ENCODE assay signal across 14 cellular contexts in the genomic region with DNA sequence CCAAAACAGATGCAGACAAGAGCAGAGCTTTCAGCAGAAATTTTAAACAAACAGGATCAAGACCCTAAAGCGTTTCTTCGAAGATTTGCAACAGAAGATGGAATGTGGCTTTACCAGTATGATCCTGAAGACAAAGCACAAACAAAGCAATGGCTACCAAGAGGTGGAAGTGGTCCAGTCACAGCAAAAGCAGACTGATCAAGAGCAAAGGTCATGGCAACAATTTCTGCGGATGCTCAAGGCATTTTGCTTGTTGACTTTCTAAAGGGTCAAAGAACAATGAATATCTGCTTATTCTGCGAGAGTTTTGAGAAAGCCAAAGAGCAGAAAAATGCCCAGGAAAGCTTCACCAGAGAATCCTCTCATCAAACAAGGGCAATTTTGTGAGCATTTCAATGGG.
DNase-seq lines count a peak whose midpoint lies in the region; ATAC-seq and TF ChIP-seq lines count a peak whose summit lies in the region.
"Had no signal": no experiment of that assay in that cellular context is flagged by ENCODE, and none has a peak within 500 bp of the region (broad histone marks: within the 10 kb centered on the region; RNA-seq: fewer than 3 reads in every experiment).

No MANE protein-coding gene starts in this region.

- intact Hi-C loops in lower lobe of right lung (cut with DNase I): no loop called here

- no peaks in the 10 kb centered on the region for H3K9me3 Mint-ChIP-seq in osteocyte (ENCODE audit: unreplicated experiment)
- H3K9me3 Mint-ChIP-seq: CD4-positive, alpha-beta T cell had no signal

- no peak overlapping the region for H3K4me2 ChIP-seq in hepatocyte

- H3K36me3 Mint-ChIP-seq in osteocyte (ENCODE audit: unreplicated experiment): no peaks in the 10 kb centered on the region

- H3K4me1 Mint-ChIP-seq in osteocyte (ENCODE audit: unreplicated experiment): peaks cover 1% of the 10 kb centered on the region
- H3K4me1 Mint-ChIP-seq: B cell had no signal

- H3K27ac ChIP-seq in lower lobe of right lung (no peak overlapping the region), hepatocyte (no peak overlapping the region)
- H3K27ac ChIP-seq: HL-60 had no signal

- no peaks in the 10 kb centered on the region for H3K79me2 ChIP-seq in hepatocyte

- no peak overlapping the region for H3K4me3 Mint-ChIP-seq in osteocyte (ENCODE audit: unreplicated experiment)
- H3K4me3 Mint-ChIP-seq: B cell; CD4-positive, alpha-beta T cell had no signal

- H3K4me1 ChIP-seq in neuron (ENCODE audit: insufficient read depth, low read length) (peaks cover 3% of the 10 kb centered on the region), lower lobe of right lung (no peaks in the 10 kb centered on the region), hepatocyte (ENCODE audit: insufficient read depth) (no peaks in the 10 kb centered on the region)

- no peaks in the 10 kb centered on the region for H3K27me3 ChIP-seq in neuron (ENCODE audit: insufficient read depth, low read length)
- H3K27me3 ChIP-seq in lower lobe of right lung (ENCODE audit: low read depth): no peaks in the 10 kb centered on the region
- no peaks in the 10 kb centered on the region for H3K27me3 ChIP-seq in hepatocyte

- H3K9me3 ChIP-seq in neuron (ENCODE audit: low read length): no peaks in the 10 kb centered on the region
- no peaks in the 10 kb centered on the region for H3K9me3 ChIP-seq in lower lobe of right lung
- H3K9me3 ChIP-seq in hepatocyte (ENCODE audit: low read depth): no peaks in the 10 kb centered on the region

- ATAC-seq in lower lobe of right lung: no peak
- ATAC-seq: HCT116 had no signal

- no peak overlapping the region for H3K27ac Mint-ChIP-seq in osteocyte (ENCODE audit: unreplicated experiment)
- H3K27ac Mint-ChIP-seq: B cell; CD4-positive, alpha-beta T cell had no signal

- peak; percentile 64 for DNase-seq in G401 (ENCODE audit: low spot score)
- DNase-seq in cerebellar cortex (ENCODE audit: low spot score): peak; percentile 83
- DNase-seq in lower lobe of right lung: no peak
- DNase-seq in effector CD8-positive, alpha-beta T cell (lab: John Stamatoyannopoulos, UW): no peak
- no peak for DNase-seq in osteocyte (ENCODE audit: extremely low spot score, unreplicated experiment)
- no peak for DNase-seq in hepatocyte (ENCODE audit: low spot score)
- DNase-seq: C1 segment of cervical spinal cord; CD4-positive, alpha-beta T cell; DMS79; GF-D8 had no signal

- no peaks in the 10 kb centered on the region for H3K9me2 ChIP-seq in hepatocyte (replicated peaks; ENCODE audit: insufficient read depth)

- no peak overlapping the region for H3K4me3 ChIP-seq in neuron (ENCODE audit: low read length)
- no peak overlapping the region for H3K4me3 ChIP-seq in lower lobe of right lung
- no peak overlapping the region for H3K4me3 ChIP-seq in hepatocyte

- in situ Hi-C loops in G401 (cut with HindIII; ENCODE audit: low sequenced_read_pairs): no loop called here

- H3K36me3 ChIP-seq in neuron (ENCODE audit: insufficient read depth, low read length): no peaks in the 10 kb centered on the region
- no peaks in the 10 kb centered on the region for H3K36me3 ChIP-seq in lower lobe of right lung
- no peaks in the 10 kb centered on the region for H3K36me3 ChIP-seq in hepatocyte (replicated peaks; ENCODE audit: insufficient read depth, low read depth)

- 41% methylated on average over 4 of the region's 4 CpGs for WGBS in hepatocyte (ENCODE audit: low lambda C conversion rate, missing lambda C conversion rate)

- H3K27me3 Mint-ChIP-seq in osteocyte (ENCODE audit: unreplicated experiment): no peaks in the 10 kb centered on the region
- H3K27me3 Mint-ChIP-seq: B cell; CD4-positive, alpha-beta T cell had no signal

- TF ChIP-seq CTCF in lower lobe of right lung (IDR thresholded peaks at IDR 0.05) (no peak), osteocyte (IDR thresholded peaks at IDR 0.05) (no peak), hepatocyte (IDR thresholded peaks at IDR 0.05; ENCODE audit: poor library complexity) (no peak)

- H2AFZ ChIP-seq in neuron (ENCODE audit: low read depth, low read length): peak overlapping the region; percentile 1
- no peak overlapping the region for H2AFZ ChIP-seq in hepatocyte

- no peaks in the 10 kb centered on the region for H4K20me1 ChIP-seq in hepatocyte (ENCODE audit: insufficient read depth, poor library complexity, severe bottlenecking)

Comparison
In these comparisons a context has a peak if more than half of its experiments do, and no peak if none do; other contexts are left out.
1. DNase-seq: peak in G401 (single experiment) and cerebellar cortex (single experiment); none in lower lobe of right lung (single experiment), effector CD8-positive, alpha-beta T cell (single experiment), osteocyte (single experiment) and hepatocyte (single experiment).